Comparison of ENCODE assay signal across 33 cellular contexts in the genomic region with DNA sequence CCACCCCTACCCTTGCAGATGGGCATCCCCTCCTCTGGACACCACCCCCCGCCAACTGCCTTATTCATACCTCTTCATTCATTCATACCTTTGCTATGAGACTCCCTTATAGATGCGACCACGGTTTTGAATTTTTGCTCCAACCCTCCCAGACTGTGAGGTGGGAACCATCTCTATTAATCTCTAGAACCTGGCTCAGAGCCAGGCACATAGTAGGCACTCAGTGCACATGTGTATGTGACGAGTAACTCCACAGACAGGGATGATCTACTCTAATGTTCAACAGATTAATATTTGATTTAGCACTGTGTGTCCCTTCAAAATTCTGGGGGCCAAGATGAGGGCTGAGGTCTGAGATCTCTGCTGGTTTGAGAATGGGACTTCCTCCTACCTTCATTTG.
DNase-seq lines count a peak whose midpoint lies in the region; ATAC-seq, FAIRE-seq and TF ChIP-seq lines count a peak whose summit lies in the region.
"Had no signal": no experiment of that assay in that cellular context is flagged by ENCODE, and none has a peak within 500 bp of the region (broad histone marks: within the 10 kb centered on the region; RNA-seq: fewer than 3 reads in every experiment).

No MANE protein-coding gene starts in this region.

- peaks cover 0 to 33% of the 10 kb centered on the region in 2 experiments; a peak in 2 of 5 replicates for H3K27me3 ChIP-seq in K562 (ENCODE audit: control insufficient read depth in 2 of 2, insufficient read depth in 2 of 2, low read length in 2 of 2)
- H3K27me3 ChIP-seq: BE2C; BLaER1; BLaER1 treated with 17β-estradiol and CSF1 and Interleukin-3, amounts not matched to agents 10 nM and 100 nM had no signal

- no peak for FAIRE-seq in K562 (lab: Jason Lieb, UNC)
- FAIRE-seq: A204.1, A549, D721Med had no signal

- no peaks in the 10 kb centered on the region for H3K9me1 ChIP-seq in K562 (ENCODE audit: control insufficient read depth, insufficient read depth, low read length)

- ATAC-seq in natural killer cell treated with Interleukin-12 subunit alpha and Interleukin-12 subunit beta and Interleukin-15 and Interleukin-18, amount 100 ng/mL, for 72 hours = no peak
- ATAC-seq in natural killer cell (no peak), K562 (no peak)
- ATAC-seq: A549; CD8-positive, alpha-beta T cell had no signal

- intact Hi-C loops in natural killer cell (cut with micrococcal nuclease) (no loop called here), K562 (cut with micrococcal nuclease) (no loop called here)

- DNase-seq in natural killer cell treated with Interleukin-12 subunit alpha and Interleukin-12 subunit beta and Interleukin-15 and Interleukin-18, amount 100 ng/mL, for 72 hours (ENCODE audit: low spot score) = peak; percentile 29
- DNase-seq in natural killer cell (no peak), K562 (ENCODE audit: extremely low read depth in 1 of 4, low spot score in 3 of 4) (no peak)
- DNase-seq in activated T-cell treated with anti-CD3 and anti-CD28 coated beads, Interleukin-2, amount 50 U/mL, for 1 hour = no peak
- DNase-seq: 8988T; ACHN; AML-193; BE2C; C1 segment of cervical spinal cord; Caco-2; Calu3; CD4-positive, alpha-beta memory T cell; CD4-positive, alpha-beta T cell; CD4-positive, CD25-positive, alpha-beta regulatory T cell; CD8-positive, alpha-beta memory T cell; CD8-positive, alpha-beta T cell; COR-L47; DMS 273 treated with DMSO at 0.1 percent for 48 hours; DMS153; DMS53; DMS79; DMS79 treated with DMSO at 0.1 percent for 48 hours; DND-41; EL had no signal

- no peak for TF ChIP-seq RAD21 in K562 (CRISPR knock-in tag; conservative IDR thresholded peaks at IDR 0.05 in 1 of 2, IDR thresholded peaks at IDR 0.05 in 1 of 2)

- H3K27ac Mint-ChIP-seq in natural killer cell treated with Interleukin-12 subunit alpha and Interleukin-12 subunit beta and Interleukin-15 and Interleukin-18, amount 100 ng/mL, for 72 hours = no peak overlapping the region
- H3K27ac Mint-ChIP-seq in natural killer cell = no peak overlapping the region
- H3K27ac Mint-ChIP-seq: B cell; CD14-positive monocyte; CD4-positive, alpha-beta memory T cell; CD4-positive, alpha-beta T cell; CD4-positive, CD25-positive, alpha-beta regulatory T cell; CD8-positive, alpha-beta memory T cell; CD8-positive, alpha-beta T cell had no signal

- no TSS peak for BruUV-seq in K562 (replicated peaks; lab: Mats Ljungman, UMichigan)

- peaks cover 0 to 6% of the 10 kb centered on the region in 2 donors for H3K27me3 Mint-ChIP-seq in natural killer cell treated with Interleukin-12 subunit alpha and Interleukin-12 subunit beta and Interleukin-15 and Interleukin-18, amount 100 ng/mL, for 72 hours
- H3K27me3 Mint-ChIP-seq in natural killer cell (ENCODE audit: low read depth in 2 of 2) = no peaks in the 10 kb centered on the region
- H3K27me3 Mint-ChIP-seq: B cell; CD4-positive, CD25-positive, alpha-beta regulatory T cell had no signal

- H3K4me2 ChIP-seq in K562 (ENCODE audit: insufficient read depth, low read length) = no peak overlapping the region
- H3K4me2 ChIP-seq: A549; BLaER1; BLaER1 treated with 17β-estradiol and CSF1 and Interleukin-3, amounts not matched to agents 10 nM and 100 nM had no signal

- H3K9ac ChIP-seq in K562 (ENCODE audit: insufficient read depth in 1 of 2, low read depth in 2 of 2, low read length in 2 of 2) = no peak overlapping the region
- H3K9ac ChIP-seq: BLaER1; BLaER1 treated with 17β-estradiol and CSF1 and Interleukin-3, amounts not matched to agents 10 nM and 100 nM had no signal

- H2AFZ ChIP-seq in K562 (ENCODE audit: low read depth, low read length) = no peak overlapping the region

- no peaks in the 10 kb centered on the region for H3K36me3 ChIP-seq in K562 (ENCODE audit: control insufficient read depth, insufficient read depth, low read length)
- H3K36me3 ChIP-seq: BE2C; BLaER1; BLaER1 treated with 17β-estradiol and CSF1 and Interleukin-3, amounts not matched to agents 10 nM and 100 nM had no signal

- no peak for TF ChIP-seq POLR2A in K562 (conservative IDR thresholded peaks at IDR 0.05)

- no peak overlapping the region for H3K27ac ChIP-seq in K562 (ENCODE audit: extremely low read depth, low read depth, low read length)
- H3K27ac ChIP-seq: 22Rv1; A549; BLaER1; BLaER1 treated with 17β-estradiol and CSF1 and Interleukin-3, amounts not matched to agents 10 nM and 100 nM; C4-2B had no signal

- no peak overlapping the region for H3K4me3 ChIP-seq in K562
- H3K4me3 ChIP-seq: A549; BLaER1; BLaER1 treated with 17β-estradiol and CSF1 and Interleukin-3, amounts not matched to agents 10 nM and 100 nM had no signal

- no peaks in the 10 kb centered on the region for H3K4me1 Mint-ChIP-seq in natural killer cell treated with Interleukin-12 subunit alpha and Interleukin-12 subunit beta and Interleukin-15 and Interleukin-18, amount 100 ng/mL, for 72 hours (ENCODE audit: low read depth in 2 of 2)
- no peaks in the 10 kb centered on the region for H3K4me1 Mint-ChIP-seq in natural killer cell
- H3K4me1 Mint-ChIP-seq: B cell; CD14-positive monocyte; CD4-positive, alpha-beta memory T cell; CD4-positive, CD25-positive, alpha-beta regulatory T cell; CD8-positive, alpha-beta memory T cell had no signal

- H3K9me3 ChIP-seq in K562 (replicated peaks; ENCODE audit: control insufficient read depth, insufficient read depth, low read depth, low read length) = no peaks in the 10 kb centered on the region
- H3K9me3 ChIP-seq: A549; BE2C; BLaER1; BLaER1 treated with 17β-estradiol and CSF1 and Interleukin-3, amounts not matched to agents 10 nM and 100 nM; Caco-2 had no signal

- in situ Hi-C loops in K562 (cut with MboI) = no loop called here

- WGBS in K562 (ENCODE audit: insufficient coverage, low coverage, missing lambda C conversion rate) = 0% methylated on average over 4 of the region's 4 CpGs

- TF ChIP-seq CTCF in natural killer cell (IDR thresholded peaks at IDR 0.05) (no peak), K562 (IDR thresholded peaks at IDR 0.05 in 2 of 3, conservative IDR thresholded peaks at IDR 0.05 in 1 of 3; ENCODE audit: insufficient read depth in 2 of 3, low read depth in 1 of 3, low read length in 3 of 3) (no peak)

- H3K79me2 ChIP-seq in K562 (ENCODE audit: control insufficient read depth, insufficient read depth, low read length) = no peaks in the 10 kb centered on the region

- CTCF ChIA-PET in K562 (lab: Yijun Ruan, JAX; ENCODE audit: low intra/inter-chr PET ratio) = no interaction called here

- H3K4me3 Mint-ChIP-seq in natural killer cell treated with Interleukin-12 subunit alpha and Interleukin-12 subunit beta and Interleukin-15 and Interleukin-18, amount 100 ng/mL, for 72 hours = no peak overlapping the region
- no peak overlapping the region for H3K4me3 Mint-ChIP-seq in natural killer cell
- H3K4me3 Mint-ChIP-seq: B cell; CD4-positive, alpha-beta memory T cell; CD4-positive, alpha-beta T cell; CD4-positive, CD25-positive, alpha-beta regulatory T cell; CD8-positive, alpha-beta memory T cell; CD8-positive, alpha-beta T cell had no signal

- POLR2A ChIA-PET in K562 (lab: Yijun Ruan, JAX) = no interaction called here

- H4K20me1 ChIP-seq in K562 (replicated peaks; ENCODE audit: control insufficient read depth, insufficient read depth, low read length) = no peaks in the 10 kb centered on the region; the same call in 1 of the 2 replicates
- H4K20me1 ChIP-seq: BLaER1; BLaER1 treated with 17β-estradiol and CSF1 and Interleukin-3, amounts not matched to agents 10 nM and 100 nM had no signal

- no peaks in the 10 kb centered on the region for H3K4me1 ChIP-seq in K562 (replicated peaks in 1 of 2; ENCODE audit: control insufficient read depth in 2 of 2, insufficient read depth in 2 of 2, low read length in 2 of 2)
- H3K4me1 ChIP-seq: A549, BE2C, BLaER1, Caco-2 had no signal

- no peaks in the 10 kb centered on the region for H3K9me3 Mint-ChIP-seq in natural killer cell treated with Interleukin-12 subunit alpha and Interleukin-12 subunit beta and Interleukin-15 and Interleukin-18, amount 100 ng/mL, for 72 hours
- H3K9me3 Mint-ChIP-seq in natural killer cell = no peaks in the 10 kb centered on the region
- H3K9me3 Mint-ChIP-seq: CD4-positive, alpha-beta T cell; CD8-positive, alpha-beta T cell had no signal

- H3K36me3 Mint-ChIP-seq in natural killer cell treated with Interleukin-12 subunit alpha and Interleukin-12 subunit beta and Interleukin-15 and Interleukin-18, amount 100 ng/mL, for 72 hours = no peaks in the 10 kb centered on the region
- H3K36me3 Mint-ChIP-seq in natural killer cell = no peaks in the 10 kb centered on the region
- H3K36me3 Mint-ChIP-seq: CD14-positive monocyte; CD4-positive, alpha-beta memory T cell; CD4-positive, CD25-positive, alpha-beta regulatory T cell; CD8-positive, alpha-beta memory T cell; CD8-positive, alpha-beta T cell had no signal

- no peak for TF ChIP-seq EP300 in K562 (IDR thresholded peaks at IDR 0.05; ENCODE audit: low read length)

TF ChIP-seq in K562, 482 proteins besides CTCF, POLR2A, EP300 and RAD21:
- peak; percentile 61; the same call in 1 of the 2 replicates for TF ChIP-seq NFIC (IDR thresholded peaks at IDR 0.05)
- no peak for TF ChIP-seq ZNF133 (CRISPR knock-in tag; IDR thresholded peaks at IDR 0.05)
- TF ChIP-seq ZKSCAN1 (IDR thresholded peaks at IDR 0.05; ENCODE audit: low read depth, low read length) = peak; percentile 52; the same call in 1 of the 2 replicates
